8 cellular contexts compared by ENCODE assay signal in genomic region chr22:19179472-19180048, GRCh38. TPM values are rescaled to one million over a fixed set of nuclear protein-coding genes. Genes with fewer than 3 reads are reported as not detected.
A peak's percentile ranks its signal among the peaks of the same experiment; 100 is the strongest.
DNase-seq lines count a peak whose midpoint lies in the region; ATAC-seq and TF ChIP-seq lines count a peak whose summit lies in the region.

No MANE protein-coding gene starts in this region.

- H3K36me3 Mint-ChIP-seq in CD14-positive monocyte: peaks cover 9 to 17% of the 10 kb centered on the region in 2 donors
- H3K36me3 Mint-ChIP-seq in progenitor cell of endocrine pancreas (ENCODE audit: insufficient read depth): peaks cover 2% of the 10 kb centered on the region

- H3K9me2 ChIP-seq in PC-9 (ENCODE audit: insufficient read depth): no peaks in the 10 kb centered on the region

- BruUV-seq in PC-9 (replicated peaks; lab: Mats Ljungman, UMichigan): no TSS peak

- peak overlapping the region; percentile 88 for H2AFZ ChIP-seq in PC-9

- TF ChIP-seq CTCF in CD14-positive monocyte (IDR thresholded peaks at IDR 0.05): peak; percentile 74
- peak; percentile 79 for TF ChIP-seq CTCF in PC-9 (conservative IDR thresholded peaks at IDR 0.05)
- peak; percentile 74 for TF ChIP-seq CTCF in astrocyte of the spinal cord (IDR thresholded peaks at IDR 0.05; ENCODE audit: low read depth, low read length)
- peak; percentile 73 for TF ChIP-seq CTCF in progenitor cell of endocrine pancreas (IDR thresholded peaks at IDR 0.05; ENCODE audit: unreplicated experiment)

- peak overlapping the region; percentile 36; the same call in 1 of the 2 replicates for H3K27ac ChIP-seq in PC-9

- peak overlapping the region; percentile 91 for H3K4me2 ChIP-seq in PC-9

- intact Hi-C loops in CD14-positive monocyte (cut with micrococcal nuclease) (loop anchor here (2.0 to 5.0 kb wide), 2 partner anchors 113 kb away; partner anchors contain the start of gene CLTCL1 (in 1 of the 2)), PC-9 (cut with micrococcal nuclease; ENCODE audit: unreplicated experiment) (loop anchor here (2.0 to 5.0 kb wide), 4 partner anchors 111 to 299 kb away; partner anchors contain the start of genes CDC45, CLTCL1, MRPL40 and UFD1)

- peaks cover 33% of the 10 kb centered on the region for H3K79me2 ChIP-seq in PC-9 (ENCODE audit: low read depth)

- 0 out of 2 replicates have a peak, but pooled peaks cover 7% of the 10 kb centered on the region for H3K36me3 ChIP-seq in PC-9 (ENCODE audit: low read depth)

- TF ChIP-seq EP300 in Ishikawa (IDR thresholded peaks at IDR 0.05; ENCODE audit: borderline replicate concordance): no peak

- H3K4me3 Mint-ChIP-seq in CD14-positive monocyte (peak overlapping the region; percentile 74 to 77), progenitor cell of endocrine pancreas (ENCODE audit: low read depth) (peak overlapping the region; percentile 78)

- H4K20me1 ChIP-seq in PC-9 (ENCODE audit: insufficient read depth): peaks cover 17% of the 10 kb centered on the region

- H3K27me3 Mint-ChIP-seq in CD14-positive monocyte (ENCODE audit: low read depth in 3 of 3) (peaks cover 0 to 3% (median 2%) of the 10 kb centered on the region in 3 donors), progenitor cell of endocrine pancreas (no peaks in the 10 kb centered on the region)

- in situ Hi-C loops in astrocyte of the spinal cord (cut with HindIII; ENCODE audit: low sequenced_read_pairs): no loop called here

- H3K27ac Mint-ChIP-seq in CD14-positive monocyte (peak overlapping the region in 2 of 7 donors; percentile 63 to 75), progenitor cell of endocrine pancreas (peak overlapping the region; percentile 95)

- H3K27me3 ChIP-seq in PC-9 (ENCODE audit: insufficient read depth, low read depth): no peaks in the 10 kb centered on the region

- peak; percentile 37 for ATAC-seq in GM19023 (IDR thresholded peaks at IDR 0.05; ENCODE audit: unreplicated experiment)
- no peak for ATAC-seq in GM21390 (IDR thresholded peaks at IDR 0.05; ENCODE audit: unreplicated experiment)

- peaks cover 22% of the 10 kb centered on the region; the same call in 1 of the 2 replicates for H3F3A ChIP-seq in PC-9 (ENCODE audit: insufficient read depth, low read depth)

- peaks cover 29% of the 10 kb centered on the region for H3K4me1 ChIP-seq in PC-9 (replicated peaks; ENCODE audit: insufficient read depth)

- peak; percentile 81 for TF ChIP-seq RAD21 in Ishikawa (IDR thresholded peaks at IDR 0.05; ENCODE audit: low read depth)

- POLR2A ChIA-PET in PC-9 (lab: Charles Lee; ENCODE audit: unreplicated experiment): interaction anchor here (0.5 kb wide), 1 partner anchor 268 kb away, joined by 3 read pairs; no protein-coding TSS in a partner anchor

- peak overlapping the region; percentile 88 for H3K4me3 ChIP-seq in PC-9
- peak overlapping the region; percentile 49 for H3K4me3 ChIP-seq in astrocyte of the spinal cord (ENCODE audit: low read depth, low read length)

- no peak for DNase-seq in CD14-positive monocyte (ENCODE audit: low spot score)
- peak; percentile 65 to 76 for DNase-seq in PC-9
- DNase-seq in astrocyte of the spinal cord (ENCODE audit: low read depth, low spot score): peak; percentile 89
- DNase-seq in hepatic stellate cell (ENCODE audit: low spot score): peak; percentile 86
- peak; percentile 58 for DNase-seq in progenitor cell of endocrine pancreas (ENCODE audit: low spot score, unreplicated experiment)

- H3K4me1 Mint-ChIP-seq in CD14-positive monocyte (peaks cover 14% of the 10 kb centered on the region), progenitor cell of endocrine pancreas (ENCODE audit: low read depth) (peaks cover 9% of the 10 kb centered on the region)

- no peaks in the 10 kb centered on the region for H3K9me3 ChIP-seq in PC-9 (ENCODE audit: insufficient read depth, low read depth)

- CTCF ChIA-PET in PC-9 (lab: Charles Lee): interaction anchor here (0.7 kb wide), 1 partner anchor 450 kb away, joined by 3 read pairs; no protein-coding TSS in a partner anchor

- peaks cover 0 to 2% (median 0%) of the 10 kb centered on the region in 7 donors for H3K9me3 Mint-ChIP-seq in CD14-positive monocyte
- H3K9me3 Mint-ChIP-seq in progenitor cell of endocrine pancreas (ENCODE audit: low read depth): no peaks in the 10 kb centered on the region

TF ChIP-seq in Ishikawa, 13 proteins besides CTCF, POLR2A, EP300 and RAD21:
- no peak for TF ChIP-seq CREB1 (IDR thresholded peaks at IDR 0.05; ENCODE audit: low read depth)
- no peak for TF ChIP-seq USF1 (IDR thresholded peaks at IDR 0.05)
- TF ChIP-seq NFIC (IDR thresholded peaks at IDR 0.05): no peak
- no peak for TF ChIP-seq CEBPB (IDR thresholded peaks at IDR 0.05)
- TF ChIP-seq ZBTB7A (IDR thresholded peaks at IDR 0.05; ENCODE audit: low read depth): no peak
- no peak for TF ChIP-seq YY1 (IDR thresholded peaks at IDR 0.05; ENCODE audit: low read depth)
- TF ChIP-seq FOXM1 (IDR thresholded peaks at IDR 0.05; ENCODE audit: borderline replicate concordance, low read depth): no peak
- TF ChIP-seq TAF1 (IDR thresholded peaks at IDR 0.05; ENCODE audit: low read depth): no peak
- no peak for TF ChIP-seq TEAD4 (IDR thresholded peaks at IDR 0.05)
- TF ChIP-seq TCF12 (IDR thresholded peaks at IDR 0.05; ENCODE audit: low read depth): no peak
- TF ChIP-seq REST (IDR thresholded peaks at IDR 0.05; ENCODE audit: low read depth): no peak

RNA-seq across cellular contexts. Expression of gene SLC25A1, which starts 1.0 kb away (rescaled TPM):
- 10 to 100 TPM; 35.1 to 37.4 TPM for polyA plus RNA-seq in CD14-positive monocyte
- total RNA-seq in PC-9 (2021) (79.1 and 79.9 TPM in 2 replicates), progenitor cell of endocrine pancreas (99.8 and 111 TPM in 2 replicates)

RNA-seq across cellular contexts. Expression of gene GSC2, which starts 29.5 kb away (rescaled TPM):
- not detected for polyA plus RNA-seq in CD14-positive monocyte
- total RNA-seq in PC-9 (2021) (not detected in 2 replicates), progenitor cell of endocrine pancreas (not detected in 2 replicates)

RNA-seq across cellular contexts. Expression of gene ESS2, which starts 35.1 kb away (rescaled TPM):
- 1 to 10 TPM; 4.0 to 5.5 TPM for polyA plus RNA-seq in CD14-positive monocyte
- total RNA-seq in PC-9 (2021) (10.3 and 14.6 TPM in 2 replicates), progenitor cell of endocrine pancreas (18.7 and 20.4 TPM in 2 replicates)

RNA-seq across cellular contexts. Expression of gene TSSK2, which starts 48.5 kb away (rescaled TPM):
- polyA plus RNA-seq in CD14-positive monocyte: not detected
- total RNA-seq in PC-9 (2021) (not detected in 2 replicates), progenitor cell of endocrine pancreas (not detected in 2 replicates)

RNA-seq across cellular contexts. Expression of gene DGCR2, which starts 57.3 kb away (rescaled TPM):
- 10 to 100 TPM; 28.9 to 37.0 TPM for polyA plus RNA-seq in CD14-positive monocyte
- total RNA-seq in PC-9 (2021): 35.1 and 37.6 TPM in 2 replicates
- total RNA-seq in progenitor cell of endocrine pancreas: 87.1 and 89.1 TPM in 2 replicates
